ENCODE assay signal across 11 cellular contexts in genomic region chr1:149926296-149926695, GRCh38. TPM values are rescaled to one million over a fixed set of nuclear protein-coding genes. Genes with fewer than 3 reads are reported as not detected.
A peak's percentile ranks its signal among the peaks of the same experiment; 100 is the strongest.
DNase-seq lines count a peak whose midpoint lies in the region; ATAC-seq and TF ChIP-seq lines count a peak whose summit lies in the region.
"Had no signal": no experiment of that assay in that cellular context is flagged by ENCODE, and none has a peak within 500 bp of the region (broad histone marks: within the 10 kb centered on the region; RNA-seq: fewer than 3 reads in every experiment).

No MANE protein-coding gene starts in this region.

- peaks cover 55% of the 10 kb centered on the region for H3K4me1 Mint-ChIP-seq in activated CD4-positive, alpha-beta T cell treated with anti-CD3 and anti-CD28 coated beads, Interleukin-2, amount 10 ng/mL, durations not matched to agents 24 days and 14 days
- peaks cover 51% of the 10 kb centered on the region for H3K4me1 Mint-ChIP-seq in stimulated activated effector memory CD8-positive, alpha-beta T cell treated with anti-CD3 and anti-CD28 coated beads, Interleukin-12 subunit alpha, Interleukin-12 subunit beta, amount 100 ng/mL, for 72 hours

- intact Hi-C loops in activated CD4-positive, alpha-beta T cell treated with anti-CD3 and anti-CD28 coated beads, Interleukin-2, amount 10 ng/mL, durations not matched to agents 24 days and 14 days (cut with micrococcal nuclease), result no loop called here

- H3K4me3 ChIP-seq in SU-DHL-6 (ENCODE audit: insufficient read depth, low read length, poor library complexity, severe bottlenecking) (peak overlapping the region; percentile 93), fibroblast of villous mesenchyme (ENCODE audit: low read depth, low read length) (peak overlapping the region; percentile 99)

- peak overlapping the region; percentile 71; the same call in 1 of the 2 replicates for H3K9ac ChIP-seq in SU-DHL-6 (ENCODE audit: low read length)

- no peaks in the 10 kb centered on the region for H3K9me2 ChIP-seq in SU-DHL-6 (replicated peaks; ENCODE audit: insufficient read depth, low read length)

- TF ChIP-seq CTCF in SU-DHL-6 (IDR thresholded peaks at IDR 0.05; ENCODE audit: insufficient read depth, low read length, poor library complexity, severe bottlenecking), result no peak
- no peak for TF ChIP-seq CTCF in fibroblast of villous mesenchyme (IDR thresholded peaks at IDR 0.05; ENCODE audit: insufficient read depth, low read depth, low read length)

- no peak overlapping the region for H2AFZ ChIP-seq in SU-DHL-6 (ENCODE audit: low read depth, low read length, severe bottlenecking)

- H4K20me1 ChIP-seq in SU-DHL-6 (ENCODE audit: low read depth, low read length), result no peaks in the 10 kb centered on the region

- peaks cover 5% of the 10 kb centered on the region; the same call in 1 of the 2 replicates for H3F3A ChIP-seq in SU-DHL-6 (ENCODE audit: insufficient read depth)

- DNase-seq in activated CD4-positive, alpha-beta T cell treated with anti-CD3 and anti-CD28 coated beads, Interleukin-2, amount 10 ng/mL, durations not matched to agents 24 days and 14 days, result no peak
- no peak for DNase-seq in activated CD4-positive, alpha-beta T cell treated with anti-CD3 and anti-CD28 coated beads, Interleukin-2, amount 50 U/mL, for 1 hour
- no peak for DNase-seq in fibroblast of villous mesenchyme (ENCODE audit: low read depth)
- no peak for DNase-seq in stimulated activated effector memory CD8-positive, alpha-beta T cell treated with anti-CD3 and anti-CD28 coated beads, Interleukin-12 subunit alpha, Interleukin-12 subunit beta, amount 100 ng/mL, for 72 hours (ENCODE audit: low spot score in 2 of 2)
- no peak for DNase-seq in SKM-1 treated with dmso at 0.1 percent for 144 hours (lab: John Stamatoyannopoulos, UW; ENCODE audit: unreplicated experiment)
- no peak for DNase-seq in retina
- DNase-seq: activated CD4-positive, CD25-positive, alpha-beta regulatory T cell; AML-193; midbrain had no signal

- peak overlapping the region; percentile 97 for H3K4me3 Mint-ChIP-seq in activated CD4-positive, alpha-beta T cell treated with anti-CD3 and anti-CD28 coated beads, Interleukin-2, amount 10 ng/mL, durations not matched to agents 24 days and 14 days
- peak overlapping the region; percentile 91 for H3K4me3 Mint-ChIP-seq in stimulated activated effector memory CD8-positive, alpha-beta T cell treated with anti-CD3 and anti-CD28 coated beads, Interleukin-12 subunit alpha, Interleukin-12 subunit beta, amount 100 ng/mL, for 72 hours

- H3K36me3 ChIP-seq in SU-DHL-6 (ENCODE audit: low read length), result peaks cover 16% of the 10 kb centered on the region

- peak overlapping the region; percentile 58 for H3K27ac Mint-ChIP-seq in activated CD4-positive, alpha-beta T cell treated with anti-CD3 and anti-CD28 coated beads, Interleukin-2, amount 10 ng/mL, durations not matched to agents 24 days and 14 days
- H3K27ac Mint-ChIP-seq in stimulated activated effector memory CD8-positive, alpha-beta T cell treated with anti-CD3 and anti-CD28 coated beads, Interleukin-12 subunit alpha, Interleukin-12 subunit beta, amount 100 ng/mL, for 72 hours, result no peak overlapping the region

- no peak overlapping the region for H3K27ac ChIP-seq in SU-DHL-6 (ENCODE audit: low read depth, low read length)

- H3K36me3 Mint-ChIP-seq in activated CD4-positive, alpha-beta T cell treated with anti-CD3 and anti-CD28 coated beads, Interleukin-2, amount 10 ng/mL, durations not matched to agents 24 days and 14 days (ENCODE audit: low read depth), result peaks cover 56% of the 10 kb centered on the region
- peaks cover 66% of the 10 kb centered on the region for H3K36me3 Mint-ChIP-seq in stimulated activated effector memory CD8-positive, alpha-beta T cell treated with anti-CD3 and anti-CD28 coated beads, Interleukin-12 subunit alpha, Interleukin-12 subunit beta, amount 100 ng/mL, for 72 hours

- no peak for ATAC-seq in stimulated activated effector memory CD8-positive, alpha-beta T cell treated with anti-CD3 and anti-CD28 coated beads, Interleukin-12 subunit alpha, Interleukin-12 subunit beta, amount 100 ng/mL, for 72 hours
- no peak for ATAC-seq in GM18907 (IDR thresholded peaks at IDR 0.05; ENCODE audit: unreplicated experiment)

- H3K9me3 Mint-ChIP-seq in activated CD4-positive, alpha-beta T cell treated with anti-CD3 and anti-CD28 coated beads, Interleukin-2, amount 10 ng/mL, durations not matched to agents 24 days and 14 days, result no peaks in the 10 kb centered on the region
- H3K9me3 Mint-ChIP-seq in stimulated activated effector memory CD8-positive, alpha-beta T cell treated with anti-CD3 and anti-CD28 coated beads, Interleukin-12 subunit alpha, Interleukin-12 subunit beta, amount 100 ng/mL, for 72 hours, result no peaks in the 10 kb centered on the region

- H3K27me3 ChIP-seq in SU-DHL-6 (ENCODE audit: low read length), result no peaks in the 10 kb centered on the region

- H3K79me2 ChIP-seq in SU-DHL-6 (ENCODE audit: insufficient read depth, low read length), result peaks cover 16% of the 10 kb centered on the region

- no peaks in the 10 kb centered on the region for H3K27me3 Mint-ChIP-seq in activated CD4-positive, alpha-beta T cell treated with anti-CD3 and anti-CD28 coated beads, Interleukin-2, amount 10 ng/mL, durations not matched to agents 24 days and 14 days

- H3K4me2 ChIP-seq in SU-DHL-6 (ENCODE audit: low read depth, low read length, poor library complexity, severe bottlenecking), result peak overlapping the region; percentile 83

- H3K9me3 ChIP-seq in SU-DHL-6 (ENCODE audit: insufficient read depth, low read length), result no peaks in the 10 kb centered on the region

RNA-seq across cellular contexts. Expression of gene SF3B4, which starts 1.3 kb away (rescaled TPM):
- total RNA-seq in activated CD4-positive, alpha-beta T cell treated with anti-CD3 and anti-CD28 coated beads, Interleukin-2, amount 10 ng/mL, durations not matched to agents 24 days and 14 days, result 124 and 131 TPM in 2 replicates
- total RNA-seq in fibroblast of villous mesenchyme, result 13.5 and 16.4 TPM in 2 replicates

RNA-seq across cellular contexts. Expression of gene SV2A, which starts 8.7 kb away (rescaled TPM):
- 18.0 and 18.9 TPM in 2 replicates for total RNA-seq in activated CD4-positive, alpha-beta T cell treated with anti-CD3 and anti-CD28 coated beads, Interleukin-2, amount 10 ng/mL, durations not matched to agents 24 days and 14 days
- 19.4 and 25.8 TPM in 2 replicates for total RNA-seq in fibroblast of villous mesenchyme

RNA-seq across cellular contexts. Expression of gene MTMR11, which starts 10.4 kb away (rescaled TPM):
- total RNA-seq in activated CD4-positive, alpha-beta T cell treated with anti-CD3 and anti-CD28 coated beads, Interleukin-2, amount 10 ng/mL, durations not matched to agents 24 days and 14 days, result 5.8 and 6.1 TPM in 2 replicates
- total RNA-seq in fibroblast of villous mesenchyme, result 7.8 and 8.4 TPM in 2 replicates

RNA-seq across cellular contexts. Expression of gene BOLA1, which starts 26.9 kb away (rescaled TPM):
- 25.8 and 26.6 TPM in 2 replicates for total RNA-seq in activated CD4-positive, alpha-beta T cell treated with anti-CD3 and anti-CD28 coated beads, Interleukin-2, amount 10 ng/mL, durations not matched to agents 24 days and 14 days
- 6.5 and 9.0 TPM in 2 replicates for total RNA-seq in fibroblast of villous mesenchyme
